ENCODE assay signal across 18 cellular contexts in genomic region chr2:14749869-14750268, GRCh38.
"Had no signal": no experiment of that assay in that cellular context is flagged by ENCODE, and none has a peak within 500 bp of the region (broad histone marks: within the 10 kb centered on the region; RNA-seq: fewer than 3 reads in every experiment).

No MANE protein-coding gene starts in this region.

- H3K4me1 Mint-ChIP-seq: activated naive CD8-positive, alpha-beta T cell treated with anti-CD3 and anti-CD28 coated beads for 36 hours; stimulated activated naive CD8-positive, alpha-beta T cell treated with anti-CD3 and anti-CD28 coated beads, Interleukin-15, amount 100 ng/mL, for 72 hours had no signal

- H3K27ac Mint-ChIP-seq: activated CD4-positive, alpha-beta memory T cell treated with anti-CD3 and anti-CD28 coated beads for 36 hours; activated naive CD8-positive, alpha-beta T cell treated with anti-CD3 and anti-CD28 coated beads for 36 hours; stimulated activated naive CD8-positive, alpha-beta T cell treated with anti-CD3 and anti-CD28 coated beads, Interleukin-15, amount 100 ng/mL, for 72 hours had no signal

- H3K4me1 ChIP-seq: heart left ventricle, left ventricle myocardium inferior had no signal

- FAIRE-seq: frontal cortex had no signal

- H3K9me3 ChIP-seq: ovary, thoracic aorta had no signal

- H3K27me3 ChIP-seq: heart left ventricle, ovary had no signal

- H3K4me3 ChIP-seq: heart left ventricle, left ventricle myocardium inferior, ovary, thoracic aorta had no signal

- H3K27ac ChIP-seq: heart left ventricle, left ventricle myocardium inferior, ovary, thoracic aorta had no signal

- H3K4me3 Mint-ChIP-seq: activated CD4-positive, alpha-beta memory T cell treated with anti-CD3 and anti-CD28 coated beads for 36 hours; activated naive CD8-positive, alpha-beta T cell treated with anti-CD3 and anti-CD28 coated beads for 36 hours; stimulated activated naive CD8-positive, alpha-beta T cell treated with anti-CD3 and anti-CD28 coated beads, Interleukin-15, amount 100 ng/mL, for 72 hours had no signal

- H3K36me3 Mint-ChIP-seq: activated CD4-positive, alpha-beta memory T cell treated with anti-CD3 and anti-CD28 coated beads for 36 hours; activated naive CD8-positive, alpha-beta T cell treated with anti-CD3 and anti-CD28 coated beads for 36 hours had no signal

- H3K27me3 Mint-ChIP-seq: activated CD4-positive, alpha-beta memory T cell treated with anti-CD3 and anti-CD28 coated beads for 36 hours; activated naive CD8-positive, alpha-beta T cell treated with anti-CD3 and anti-CD28 coated beads for 36 hours; stimulated activated naive CD8-positive, alpha-beta T cell treated with anti-CD3 and anti-CD28 coated beads, Interleukin-15, amount 100 ng/mL, for 72 hours had no signal

- DNase-seq: activated CD4-positive, alpha-beta memory T cell treated with anti-CD3 and anti-CD28 coated beads for 36 hours; activated CD4-positive, alpha-beta T cell treated with anti-CD3 and anti-CD28 coated beads for 1 hour; activated gamma-delta T cell; activated naive CD8-positive, alpha-beta T cell treated with anti-CD3 and anti-CD28 coated beads for 36 hours; activated T-cell treated with anti-CD3 and anti-CD28 coated beads, Interleukin-2, amount 50 U/mL, for 48 hours; aorta; central memory CD4-positive, alpha-beta T cell; effector memory CD4-positive, alpha-beta T cell; erythroblast; heart left ventricle; islet precursor cell; left ventricle myocardium inferior; ovary; stimulated activated CD4-positive, alpha-beta T cell treated with anti-CD3 and anti-CD28 coated beads, Interleukin-4, amount 100 ng/mL, for 4 hours; stimulated activated naive CD8-positive, alpha-beta T cell treated with anti-CD3 and anti-CD28 coated beads, Interleukin-15, amount 100 ng/mL, for 72 hours; T-helper 9 cell had no signal

- H3K9me3 Mint-ChIP-seq: activated naive CD8-positive, alpha-beta T cell treated with anti-CD3 and anti-CD28 coated beads for 36 hours had no signal

- H3K36me3 ChIP-seq: heart left ventricle, left ventricle myocardium inferior, ovary, thoracic aorta had no signal
